Comparison of ENCODE assay signal across 9 cellular contexts in genomic region chr7:19713676-19714075, GRCh38. TPM values are rescaled to one million over a fixed set of nuclear protein-coding genes. Genes with fewer than 3 reads are reported as not detected.
DNase-seq lines count a peak whose midpoint lies in the region; ATAC-seq, FAIRE-seq and TF ChIP-seq lines count a peak whose summit lies in the region.
"Had no signal": no experiment of that assay in that cellular context is flagged by ENCODE, and none has a peak within 500 bp of the region (broad histone marks: within the 10 kb centered on the region; RNA-seq: fewer than 3 reads in every experiment).

No MANE protein-coding gene starts in this region.

- intact Hi-C loops in adrenal gland (cut with DNase I): loop anchor here in 1 of 2 donors (2.0 kb wide), 1 partner anchor 885 kb away; no protein-coding TSS in a partner anchor

- H3K27ac ChIP-seq in C4-2B (no peak overlapping the region), adrenal gland (no peak overlapping the region), keratinocyte (ENCODE audit: control insufficient read depth, insufficient read depth, low read length) (no peak overlapping the region)
- H3K27ac ChIP-seq: neutrophil had no signal

- no peak overlapping the region for H3K4me3 ChIP-seq in NT2/D1 (ENCODE audit: insufficient read length, low read depth)
- no peak overlapping the region for H3K4me3 ChIP-seq in adrenal gland
- no peak overlapping the region for H3K4me3 ChIP-seq in keratinocyte (ENCODE audit: control insufficient read depth in 2 of 3, extremely low read depth in 1 of 3, insufficient read depth in 2 of 3, low read depth in 1 of 3, low read length in 3 of 3)
- no peak overlapping the region for H3K4me3 ChIP-seq in MG63

- peak; percentile 67 for TF ChIP-seq CTCF in C4-2B (conservative IDR thresholded peaks at IDR 0.05)
- TF ChIP-seq CTCF in adrenal gland (IDR thresholded peaks at IDR 0.05): peak; percentile 43 to 74 (median 54)
- peak in 2 of 3 experiments; percentile 23 to 47 for TF ChIP-seq CTCF in keratinocyte (optimal IDR thresholded peaks at IDR 0.05 in 1 of 3, IDR thresholded peaks at IDR 0.05 in 1 of 3, conservative IDR thresholded peaks at IDR 0.05 in 1 of 3; ENCODE audit: extremely low read depth in 1 of 3, insufficient read depth in 2 of 3, low read length in 3 of 3)

- no peaks in the 10 kb centered on the region for H3K9me1 ChIP-seq in keratinocyte (ENCODE audit: control insufficient read depth, extremely low read depth, insufficient read depth, low read length)

- no peaks in the 10 kb centered on the region for H4K20me1 ChIP-seq in keratinocyte (ENCODE audit: control insufficient read depth, extremely low read depth, insufficient read depth, low read length)

- dilution Hi-C loops in keratinocyte (cut with MboI; ENCODE audit: extremely low pct_ligation_motif_present, low sequenced_read_pairs): no loop called here

- H3K27me3 ChIP-seq in NT2/D1 (ENCODE audit: insufficient read depth, insufficient read length) (no peaks in the 10 kb centered on the region), adrenal gland (no peaks in the 10 kb centered on the region), keratinocyte (ENCODE audit: control insufficient read depth, extremely low read depth, insufficient read depth, low read length) (no peaks in the 10 kb centered on the region), MG63 (no peaks in the 10 kb centered on the region)

- 42 to 51% (median 50%) methylated on average over 1 of the region's 1 CpG for WGBS in adrenal gland, 4 donors

- H3K9me3 ChIP-seq in NT2/D1 (ENCODE audit: insufficient read depth, low read length): no peaks in the 10 kb centered on the region; the same call in 1 of the 2 replicates
- no peaks in the 10 kb centered on the region for H3K9me3 ChIP-seq in adrenal gland (replicated peaks in 1 of 3)
- no peaks in the 10 kb centered on the region for H3K9me3 ChIP-seq in keratinocyte (ENCODE audit: control insufficient read depth, low read depth, low read length)
- no peaks in the 10 kb centered on the region for H3K9me3 ChIP-seq in MG63
- H3K9me3 ChIP-seq: neutrophil had no signal

- H3K4me1 ChIP-seq in NT2/D1 (ENCODE audit: insufficient read depth, insufficient read length) (no peaks in the 10 kb centered on the region), adrenal gland (replicated peaks in 1 of 2) (peaks cover 5 to 6% of the 10 kb centered on the region in 2 donors), keratinocyte (ENCODE audit: control insufficient read depth, extremely low read depth, insufficient read depth, low read length) (peaks cover 3% of the 10 kb centered on the region)

- H3K4me2 ChIP-seq in keratinocyte (ENCODE audit: control insufficient read depth, extremely low read depth, insufficient read depth, low read depth, low read length): no peak overlapping the region

- no peak overlapping the region for H2AFZ ChIP-seq in keratinocyte (ENCODE audit: control insufficient read depth, low read length)

- no peak for TF ChIP-seq POLR2A in adrenal gland (IDR thresholded peaks at IDR 0.05)

- H3K36me3 ChIP-seq in NT2/D1 (ENCODE audit: insufficient read depth, insufficient read length, low read length) (no peaks in the 10 kb centered on the region), adrenal gland (replicated peaks in 1 of 2) (no peaks in the 10 kb centered on the region), keratinocyte (ENCODE audit: control insufficient read depth in 2 of 2, extremely low read depth in 1 of 2, insufficient read depth in 2 of 2, low read length in 2 of 2) (no peaks in the 10 kb centered on the region), MG63 (peaks cover under 1% of the 10 kb centered on the region; the same call in 1 of the 2 replicates)
- H3K36me3 ChIP-seq: neutrophil had no signal

- DNase-seq in GM18507 (ENCODE audit: extremely low spot score, insufficient read length, low read depth): no peak
- peak; percentile 18 for DNase-seq in NT2/D1 (ENCODE audit: low read depth, low spot score)
- peak in 4 of 7 donors; percentile 19 to 55 (median 36) for DNase-seq in adrenal gland
- peak; percentile 11 for DNase-seq in keratinocyte (ENCODE audit: low read depth, low spot score)
- peak; percentile 26 for DNase-seq in stimulated activated naive CD8-positive, alpha-beta T cell treated with anti-CD3 and anti-CD28 coated beads, Interleukin-15, Interleukin-2, amounts not matched to agents 100 U/mL and 50 U/mL, for 24 hours
- no peak for DNase-seq in MG63
- no peak for DNase-seq in UCSD-AML1 (lab: John Stamatoyannopoulos, UW; ENCODE audit: unreplicated experiment)

- no peak for ATAC-seq in stimulated activated naive CD8-positive, alpha-beta T cell treated with anti-CD3 and anti-CD28 coated beads, Interleukin-15, Interleukin-2, amounts not matched to agents 100 U/mL and 50 U/mL, for 24 hours

- H3K79me2 ChIP-seq in keratinocyte (ENCODE audit: control insufficient read depth, insufficient read depth, low read length): peaks cover 2% of the 10 kb centered on the region

- FAIRE-seq in GM18507 (lab: Jason Lieb, UNC) (peak; percentile 64), keratinocyte (lab: Jason Lieb, UNC) (peak; percentile 53)

- no peak overlapping the region for H3K9ac ChIP-seq in NT2/D1 (ENCODE audit: insufficient read length, low read depth)
- H3K9ac ChIP-seq in keratinocyte (ENCODE audit: control insufficient read depth, extremely low read depth, insufficient read depth, low read length): no peak overlapping the region

RNA-seq across cellular contexts. Expression of gene POLR1F, which starts 4.8 kb away (rescaled TPM):
- total RNA-seq in adrenal gland: 10 to 100 TPM in 6 of 8 donors, 1 to 10 TPM in 2; 6.9 to 21.3 (median 12.3) TPM
- polyA plus RNA-seq in adrenal gland (10 to 100 TPM in 1 of 3 donors, 1 to 10 TPM in 2; 7.5 to 25.0 (median 8.0) TPM), keratinocyte (11.3 to 22.4 TPM (median 16.1 TPM) in 3 replicates)
- 16.7 TPM for polyA plus RNA-seq in keratinocyte (2011; ENCODE audit: low read depth)
- polyA plus RNA-seq in keratinocyte (2011; cell fraction: cytosol; rRNA removed): 10.6 and 17.2 TPM in 2 replicates
- 10.7 and 16.4 TPM in 2 replicates for polyA plus RNA-seq in keratinocyte (2011; cell fraction: nucleus; rRNA removed)
- 9.7 and 12.8 TPM in 2 replicates for polyA plus RNA-seq in keratinocyte (2012; ENCODE audit: low replicate concordance)
- polyA minus RNA-seq in keratinocyte: 5.3 to 17.4 TPM (median 11.4 TPM) in 3 replicates
- polyA minus RNA-seq in keratinocyte (2011; cell fraction: cytosol; rRNA and poly(A)+ RNA removed): 11.1 TPM
- polyA minus RNA-seq in keratinocyte (2011; cell fraction: nucleus; rRNA and poly(A)+ RNA removed): 8.2 and 11.8 TPM in 2 replicates
- 18.2 and 20.4 TPM in 2 replicates for total RNA-seq in MG63 (2014; rRNA removed; shearing (Covaris generic); ENCODE audit: low replicate concordance)

RNA-seq across cellular contexts. Expression of gene TMEM196, which starts 59.7 kb away (rescaled TPM):
- total RNA-seq in adrenal gland: 1 to 10 TPM in 1 of 8 donors, under 1 TPM in 6, not detected in 1; 0.06 to 1.1 (median 0.11) TPM
- polyA plus RNA-seq in adrenal gland (under 1 TPM; 0.16 to 0.46 (median 0.34) TPM), keratinocyte (not detected in 3 replicates)
- not detected for polyA plus RNA-seq in keratinocyte (2011; ENCODE audit: low read depth)
- polyA plus RNA-seq in keratinocyte (2011; cell fraction: cytosol; rRNA removed): not detected in 2 replicates
- polyA plus RNA-seq in keratinocyte (2011; cell fraction: nucleus; rRNA removed): not detected in 2 replicates
- not detected in 2 replicates for polyA plus RNA-seq in keratinocyte (2012; ENCODE audit: low replicate concordance)
- not detected in 3 replicates for polyA minus RNA-seq in keratinocyte
- not detected for polyA minus RNA-seq in keratinocyte (2011; cell fraction: cytosol; rRNA and poly(A)+ RNA removed)
- polyA minus RNA-seq in keratinocyte (2011; cell fraction: nucleus; rRNA and poly(A)+ RNA removed): not detected in 2 replicates
- total RNA-seq in MG63 (2014; rRNA removed; shearing (Covaris generic); ENCODE audit: low replicate concordance): not detected in 2 replicates

Comparison
In these comparisons a context has a peak if more than half of its experiments do, and no peak if none do; other contexts are left out.
1. DNase-seq: peak in NT2/D1 (single experiment), adrenal gland (4 of 7), keratinocyte (single experiment) and stimulated activated naive CD8-positive, alpha-beta T cell treated with anti-CD3 and anti-CD28 coated beads, Interleukin-15, Interleukin-2, amounts not matched to agents 100 U/mL and 50 U/mL, for 24 hours (single experiment); none in GM18507 (single experiment), MG63 (single experiment) and UCSD-AML1 (single experiment).
2. Peak in every context shown above with its lines, with median percentiles within 50 percentile points of each other: CTCF ChIP-seq.